In genomic region chr11:107043242-107043991, GRCh38 we compare ENCODE assay signal across 8 cellular contexts. TPM values are rescaled to one million over a fixed set of nuclear protein-coding genes. Genes with fewer than 3 reads are reported as not detected.
DNase-seq lines count a peak whose midpoint lies in the region; ATAC-seq and FAIRE-seq lines count a peak whose summit lies in the region.

No MANE protein-coding gene starts in this region.

- H3K9me3 Mint-ChIP-seq in activated naive CD4-positive, alpha-beta T cell treated with anti-CD3 and anti-CD28 coated beads, Interleukin-2, amount 50 U/mL, for 72 hours: peaks cover 7 to 11% of the 10 kb centered on the region in 2 donors

- H3K27ac Mint-ChIP-seq in activated naive CD4-positive, alpha-beta T cell treated with anti-CD3 and anti-CD28 coated beads, Interleukin-2, amount 50 U/mL, for 72 hours: no peak overlapping the region

- no peak for FAIRE-seq in GM19239 (lab: Jason Lieb, UNC)

- peak; percentile 52 to 89 for ATAC-seq in activated naive CD4-positive, alpha-beta T cell treated with anti-CD3 and anti-CD28 coated beads, Interleukin-2, amount 50 U/mL, for 72 hours
- ATAC-seq in HG03175 (IDR thresholded peaks at IDR 0.05; ENCODE audit: unreplicated experiment): peak; percentile 60

- no peaks in the 10 kb centered on the region for H3K36me3 Mint-ChIP-seq in activated naive CD4-positive, alpha-beta T cell treated with anti-CD3 and anti-CD28 coated beads, Interleukin-2, amount 50 U/mL, for 72 hours

- DNase-seq in activated naive CD4-positive, alpha-beta T cell treated with anti-CD3 and anti-CD28 coated beads, Interleukin-2, amount 50 U/mL, for 72 hours (ENCODE audit: low spot score in 2 of 2): no peak
- DNase-seq in activated naive CD4-positive, alpha-beta T cell (lab: John Stamatoyannopoulos, UW): no peak
- DNase-seq in amniotic epithelial cell (ENCODE audit: low read depth) (peak; percentile 97), NCI-H526 (lab: John Stamatoyannopoulos, UW) (no peak), GM19239 (ENCODE audit: insufficient read length, low spot score) (no peak), NCI-H69 (lab: John Stamatoyannopoulos, UW) (no peak), NCI-H2227 (lab: John Stamatoyannopoulos, UW; ENCODE audit: unreplicated experiment) (no peak)

RNA-seq across cellular contexts. Expression of gene GUCY1A2, which starts 25.1 kb away (rescaled TPM):
- under 1 TPM in 1 of 2 donors, not detected in 1; 0.04 TPM for total RNA-seq in activated naive CD4-positive, alpha-beta T cell treated with anti-CD3 and anti-CD28 coated beads, Interleukin-2, amount 50 U/mL, for 72 hours
